Comparison of ENCODE assay signal across 9 cellular contexts in the genomic region with DNA sequence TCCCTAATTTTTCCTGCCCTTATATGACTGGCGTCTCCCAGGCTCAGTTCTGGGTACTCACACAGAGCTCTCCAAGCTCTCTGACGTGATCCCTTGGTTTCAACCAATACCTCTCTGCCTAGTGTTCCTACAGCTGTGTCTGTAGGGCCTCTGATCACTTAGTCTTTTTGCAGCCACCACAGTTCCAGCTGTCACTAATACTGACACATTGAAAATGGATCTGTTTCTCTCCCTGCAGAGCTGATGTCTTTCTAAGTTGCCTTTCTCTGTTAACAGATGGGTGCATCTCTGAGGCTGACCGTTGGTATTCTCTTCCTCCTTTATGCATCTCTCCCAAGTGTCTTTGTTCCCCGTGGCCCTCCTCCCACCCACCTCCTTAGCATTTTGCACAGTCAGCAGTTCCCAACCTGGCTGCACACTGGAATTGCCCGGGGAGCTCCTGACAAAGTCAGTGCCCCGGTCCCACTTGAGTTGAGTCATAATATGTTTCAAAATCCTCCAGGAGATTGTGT.
DNase-seq lines count a peak whose midpoint lies in the region; ATAC-seq and TF ChIP-seq lines count a peak whose summit lies in the region.
"Had no signal": no experiment of that assay in that cellular context is flagged by ENCODE, and none has a peak within 500 bp of the region (broad histone marks: within the 10 kb centered on the region; RNA-seq: fewer than 3 reads in every experiment).

No MANE protein-coding gene starts in this region.

- peak overlapping the region; percentile 80 for H3K27ac Mint-ChIP-seq in GM23338
- H3K27ac Mint-ChIP-seq: activated naive CD8-positive, alpha-beta T cell treated with anti-CD3 and anti-CD28 coated beads, Interleukin-2, amount 10 ng/mL, durations not matched to agents 7 days and 5 days had no signal

- H2AFZ ChIP-seq in GM23338: no peak overlapping the region

- no peak overlapping the region for H3K4me3 Mint-ChIP-seq in GM23338
- H3K4me3 Mint-ChIP-seq: activated naive CD8-positive, alpha-beta T cell treated with anti-CD3 and anti-CD28 coated beads, Interleukin-2, amount 10 ng/mL, durations not matched to agents 7 days and 5 days had no signal

- TF ChIP-seq CTCF in GM23338 (conservative IDR thresholded peaks at IDR 0.05; ENCODE audit: low read depth in 2 of 2) (no peak), thoracic aorta (IDR thresholded peaks at IDR 0.05) (no peak)

- H3K4me1 ChIP-seq in GM23338 (ENCODE audit: insufficient read depth) (peaks cover 25% of the 10 kb centered on the region), thoracic aorta (ENCODE audit: control insufficient read depth in 1 of 2, low read depth in 2 of 2) (peaks cover 16 to 35% of the 10 kb centered on the region in 2 donors)

- no peak for TF ChIP-seq POLR2A in GM18505 (IDR thresholded peaks at IDR 0.05; ENCODE audit: borderline replicate concordance, extremely low read depth, insufficient read depth, insufficient read length)

- peak; percentile 54 for DNase-seq in GM23338 (ENCODE audit: low spot score)
- DNase-seq in NCI-H510A treated with DMSO at 0.1 percent for 48 hours (lab: John Stamatoyannopoulos, UW): peak; percentile 35
- DNase-seq in Right ventricle myocardium superior: no peak
- DNase-seq in thoracic aorta (ENCODE audit: low spot score): no peak
- DNase-seq: activated naive CD8-positive, alpha-beta T cell treated with anti-CD3 and anti-CD28 coated beads, Interleukin-2, amount 10 ng/mL, durations not matched to agents 7 days and 5 days had no signal

- H3K27me3 Mint-ChIP-seq in GM23338 (ENCODE audit: insufficient read depth, low read depth, poor library complexity): no peaks in the 10 kb centered on the region
- H3K27me3 Mint-ChIP-seq: activated naive CD8-positive, alpha-beta T cell treated with anti-CD3 and anti-CD28 coated beads, Interleukin-2, amount 10 ng/mL, durations not matched to agents 7 days and 5 days had no signal

- H3K9me3 Mint-ChIP-seq in GM23338: no peaks in the 10 kb centered on the region
- H3K9me3 Mint-ChIP-seq: activated naive CD8-positive, alpha-beta T cell treated with anti-CD3 and anti-CD28 coated beads, Interleukin-2, amount 10 ng/mL, durations not matched to agents 7 days and 5 days had no signal

- H3K4me1 Mint-ChIP-seq in GM23338: peaks cover 38% of the 10 kb centered on the region

- H4K20me1 ChIP-seq in GM23338 (replicated peaks; ENCODE audit: insufficient read depth): no peaks in the 10 kb centered on the region; the same call in 1 of the 2 replicates

- H3K79me2 ChIP-seq in GM23338 (replicated peaks; ENCODE audit: insufficient read depth): peaks cover 89% of the 10 kb centered on the region

- peak overlapping the region; percentile 55 for H3K4me2 ChIP-seq in GM23338

- H3K36me3 Mint-ChIP-seq in GM23338 (ENCODE audit: low read depth): no peaks in the 10 kb centered on the region

- H3K27ac ChIP-seq in GM23338 (ENCODE audit: low read depth) (peak overlapping the region; percentile 78; the same call in 1 of the 2 replicates), thoracic aorta (peak overlapping the region in 1 of 2 donors; percentile 45)

- H3K36me3 ChIP-seq in GM23338 (ENCODE audit: insufficient read depth): no peaks in the 10 kb centered on the region
- H3K36me3 ChIP-seq in thoracic aorta: no peaks in the 10 kb centered on the region

- H3K4me3 ChIP-seq in GM23338 (no peak overlapping the region), thoracic aorta (peak overlapping the region; percentile 30)
- H3K4me3 ChIP-seq: skin epidermis had no signal

- intact Hi-C loops in Right ventricle myocardium superior (cut with DNase I): no loop called here

- H3K9me3 ChIP-seq in thoracic aorta: no peaks in the 10 kb centered on the region

- H3K27me3 ChIP-seq in GM23338 (ENCODE audit: insufficient read depth) (no peaks in the 10 kb centered on the region), thoracic aorta (replicated peaks; ENCODE audit: insufficient read depth) (no peaks in the 10 kb centered on the region)

- ATAC-seq in GM23338: peak; percentile 84
- peak; percentile 65 for ATAC-seq in Right ventricle myocardium superior (ENCODE audit: poor library complexity)
- ATAC-seq in thoracic aorta (ENCODE audit: insufficient number of reproducible peaks, low FRiP score, low read depth): no peak
- no peak for ATAC-seq in GM18505 (IDR thresholded peaks at IDR 0.05; ENCODE audit: unreplicated experiment)
- no peak for ATAC-seq in HG03469 (IDR thresholded peaks at IDR 0.05; ENCODE audit: unreplicated experiment)
- no peak for ATAC-seq in GM19455 (IDR thresholded peaks at IDR 0.05; ENCODE audit: unreplicated experiment)

- no peaks in the 10 kb centered on the region for H3F3A ChIP-seq in GM23338 (replicated peaks; ENCODE audit: low read depth)

- H3K9me2 ChIP-seq in GM23338 (ENCODE audit: insufficient read depth): no peaks in the 10 kb centered on the region

TF ChIP-seq in GM23338, 12 proteins besides CTCF, POLR2A, EP300 and RAD21:
- no peak for TF ChIP-seq NANOG (IDR thresholded peaks at IDR 0.05; ENCODE audit: borderline replicate concordance)

Comparison
In these comparisons a context has a peak if more than half of its experiments do, and no peak if none do; other contexts are left out.
1. ATAC-seq: peak in GM23338 (single experiment) and Right ventricle myocardium superior (single experiment); none in thoracic aorta (single experiment), GM18505 (single experiment), HG03469 (single experiment) and GM19455 (single experiment).
2. DNase-seq: peak in GM23338 (single experiment) and NCI-H510A treated with DMSO at 0.1 percent for 48 hours (single experiment); none in Right ventricle myocardium superior (single experiment) and thoracic aorta (single experiment).